Comparison of ENCODE assay signal across 15 cellular contexts in genomic region chr2:179862898-179863458, GRCh38. TPM values are rescaled to one million over a fixed set of nuclear protein-coding genes. Genes with fewer than 3 reads are reported as not detected.
DNase-seq lines count a peak whose midpoint lies in the region; ATAC-seq and TF ChIP-seq lines count a peak whose summit lies in the region.
"Had no signal": no experiment of that assay in that cellular context is flagged by ENCODE, and none has a peak within 500 bp of the region (broad histone marks: within the 10 kb centered on the region; RNA-seq: fewer than 3 reads in every experiment).

No MANE protein-coding gene starts in this region.

- no peaks in the 10 kb centered on the region for H3K36me3 ChIP-seq in upper lobe of right lung
- H3K36me3 ChIP-seq: SJSA1 had no signal

- H3K9me3 ChIP-seq in upper lobe of right lung: no peaks in the 10 kb centered on the region
- H3K9me3 ChIP-seq: SJSA1 had no signal

- no peak overlapping the region for H3K4me3 ChIP-seq in upper lobe of right lung
- H3K4me3 ChIP-seq: SJSA1 had no signal

- H3K4me3 Mint-ChIP-seq in nephron: peak overlapping the region in 2 of 3 experiments; percentile 86 to 90
- H3K4me3 Mint-ChIP-seq: CD8-positive, alpha-beta T cell had no signal

- H3K9me3 Mint-ChIP-seq in nephron: no peaks in the 10 kb centered on the region
- H3K9me3 Mint-ChIP-seq: CD8-positive, alpha-beta T cell; H9 had no signal

- TF ChIP-seq CTCF in nephron (IDR thresholded peaks at IDR 0.05; ENCODE audit: unreplicated experiment in 3 of 3): no peak
- no peak for TF ChIP-seq CTCF in upper lobe of right lung (IDR thresholded peaks at IDR 0.05)

- H3K4me1 ChIP-seq in upper lobe of right lung: no peaks in the 10 kb centered on the region

- H3K4me1 Mint-ChIP-seq in nephron: peaks cover 25% of the 10 kb centered on the region

- H3K27me3 Mint-ChIP-seq in nephron (ENCODE audit: low read depth): peaks cover 66% of the 10 kb centered on the region

- H3K27ac ChIP-seq in cingulate gyrus (ENCODE audit: low read depth, low read length) (peak overlapping the region; percentile 47), upper lobe of right lung (no peak overlapping the region)
- H3K27ac ChIP-seq: SJSA1 had no signal

- DNase-seq in RPMI8226 (peak; percentile 68), upper lobe of right lung (no peak), 8988T (no peak)
- no peak for DNase-seq in stimulated activated CD4-positive, alpha-beta T cell treated with anti-CD3 and anti-CD28 coated beads, Interleukin-15, amount 100 ng/mL, for 24 hours
- DNase-seq: CD8-positive, alpha-beta T cell; H9; Karpas-422; NCI-H1417 treated with DMSO at 0.1 percent for 48 hours; NCI-H2029; NCI-H2171 treated with DMSO at 0.1 percent for 48 hours; NCI-H510A had no signal

- intact Hi-C loops in upper lobe of right lung (cut with DNase I): no loop called here

- H3K27me3 ChIP-seq in upper lobe of right lung: peaks cover 10% of the 10 kb centered on the region

- no peaks in the 10 kb centered on the region for H3K36me3 Mint-ChIP-seq in nephron (ENCODE audit: low read depth)
- H3K36me3 Mint-ChIP-seq: CD8-positive, alpha-beta T cell had no signal

- no peak overlapping the region for H3K27ac Mint-ChIP-seq in nephron
- H3K27ac Mint-ChIP-seq: CD8-positive, alpha-beta T cell; H9 had no signal

- ATAC-seq in upper lobe of right lung (peak; percentile 23), GM21367 (IDR thresholded peaks at IDR 0.05; ENCODE audit: unreplicated experiment) (no peak)
- ATAC-seq: CD8-positive, alpha-beta T cell had no signal

RNA-seq across cellular contexts. Expression of gene ZNF385B, which starts 1.6 kb away (rescaled TPM):
- 62.3 TPM for total RNA-seq in upper lobe of right lung
- total RNA-seq: CD8-positive, alpha-beta T cell; SJSA1 had no signal
